Comparison of ENCODE assay signal across 26 cellular contexts in the genomic region with DNA sequence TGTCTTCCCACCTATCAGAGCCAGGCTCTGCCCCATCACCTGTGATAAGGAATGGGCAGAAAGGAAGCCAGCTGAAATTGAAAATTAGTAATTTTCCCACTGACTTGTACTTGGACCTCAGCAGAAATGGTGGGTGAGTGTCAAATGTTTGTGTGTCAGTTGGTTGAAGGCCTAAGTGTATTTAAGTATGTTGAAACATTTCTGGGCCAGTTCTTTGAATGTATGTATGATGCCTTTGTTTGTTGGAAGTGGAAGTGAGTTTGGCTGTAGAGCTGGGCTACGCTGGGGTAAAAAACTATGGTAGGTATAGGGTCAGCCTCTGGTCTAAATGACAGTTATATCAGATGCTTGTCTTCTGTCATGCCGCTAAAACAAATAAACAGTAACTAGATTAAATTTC. TPM values are rescaled to one million over a fixed set of nuclear protein-coding genes. Genes with fewer than 3 reads are reported as not detected.
DNase-seq lines count a peak whose midpoint lies in the region; ATAC-seq and TF ChIP-seq lines count a peak whose summit lies in the region.
"Had no signal": no experiment of that assay in that cellular context is flagged by ENCODE, and none has a peak within 500 bp of the region (broad histone marks: within the 10 kb centered on the region; RNA-seq: fewer than 3 reads in every experiment).

No MANE protein-coding gene starts in this region.

- H4K20me1 ChIP-seq in GM23338 (replicated peaks; ENCODE audit: insufficient read depth), result peaks cover 100% of the 10 kb centered on the region

- peaks cover 100% of the 10 kb centered on the region for H3K79me2 ChIP-seq in GM23338 (replicated peaks; ENCODE audit: insufficient read depth)

- H3K4me1 Mint-ChIP-seq in GM23338, result peaks cover 79% of the 10 kb centered on the region
- peaks cover 45% of the 10 kb centered on the region for H3K4me1 Mint-ChIP-seq in activated T-helper 17 cell treated with anti-CD3 and anti-CD28 coated beads, Interleukin-2, amount 50 U/mL, for 72 hours

- H3K4me3 Mint-ChIP-seq in GM23338, result no peak overlapping the region
- H3K4me3 Mint-ChIP-seq in activated T-helper 17 cell treated with anti-CD3 and anti-CD28 coated beads, Interleukin-2, amount 50 U/mL, for 72 hours, result no peak overlapping the region
- H3K4me3 Mint-ChIP-seq: brain, type B pancreatic cell had no signal

- H3K36me3 ChIP-seq in heart right ventricle (peaks cover 0 to 45% (median 0%) of the 10 kb centered on the region in 9 donors), GM23338 (ENCODE audit: insufficient read depth) (peaks cover 82% of the 10 kb centered on the region), psoas muscle (ENCODE audit: insufficient read depth in 1 of 2, low read depth in 1 of 2) (peaks cover 5 to 19% of the 10 kb centered on the region in 2 donors)
- H3K36me3 ChIP-seq: gastrocnemius medialis had no signal

- 90 to 95% methylated on average over 2 of the region's 2 CpGs for WGBS in heart right ventricle, 2 donors
- 86 to 98% (median 91%) methylated on average over 2 of the region's 2 CpGs for WGBS in psoas muscle, 3 donors

- no peaks in the 10 kb centered on the region for H3K9me2 ChIP-seq in GM23338 (ENCODE audit: insufficient read depth)

- no peaks in the 10 kb centered on the region for H3K9me3 ChIP-seq in heart right ventricle
- H3K9me3 ChIP-seq in psoas muscle, result no peaks in the 10 kb centered on the region
- H3K9me3 ChIP-seq: gastrocnemius medialis had no signal

- H3K27ac Mint-ChIP-seq in GM23338, result no peak overlapping the region
- H3K27ac Mint-ChIP-seq in activated T-helper 17 cell treated with anti-CD3 and anti-CD28 coated beads, Interleukin-2, amount 50 U/mL, for 72 hours, result peak overlapping the region; percentile 40
- H3K27ac Mint-ChIP-seq: type B pancreatic cell had no signal

- intact Hi-C loops in heart right ventricle (cut with DNase I), result loop anchor here in 1 of 10 donors (10.0 kb wide), 1 partner anchor 552 kb away; a partner anchor contains a TSS
- intact Hi-C loops in left ventricle myocardium superior (cut with micrococcal nuclease), result no loop called here
- intact Hi-C loops in psoas muscle (cut with DNase I), result no loop called here

- DNase-seq in heart right ventricle, result no peak
- no peak for DNase-seq in left ventricle myocardium superior
- DNase-seq in GM23338 (ENCODE audit: low spot score), result no peak
- DNase-seq in psoas muscle, result no peak
- no peak for DNase-seq in NK-92 (lab: John Stamatoyannopoulos, UW; ENCODE audit: unreplicated experiment)
- DNase-seq in CD1c-positive myeloid dendritic cell (ENCODE audit: extremely low spot score), result no peak
- DNase-seq: activated CD4-positive, alpha-beta T cell treated with anti-CD3 and anti-CD28 coated beads for 48 hours; activated naive CD4-positive, alpha-beta T cell treated with anti-CD3 and anti-CD28 coated beads, Interleukin-2, amount 50 U/mL, for 16 hours; gastrocnemius medialis; mesenchymal stem cell; NCI-H146; NCI-H345; NCI-H69; PC-9; posterior cingulate gyrus; stimulated activated CD4-positive, alpha-beta T cell treated with anti-CD3 and anti-CD28 coated beads, Interleukin-12 subunit alpha, Interleukin-12 subunit beta, amount 100 ng/mL, for 4 hours; stimulated activated CD4-positive, alpha-beta T cell treated with anti-CD3 and anti-CD28 coated beads, Interleukin-2, amount 100 ng/mL, for 48 hours; substantia nigra had no signal

- ATAC-seq in heart right ventricle (no peak), left ventricle myocardium superior (no peak), GM23338 (no peak), psoas muscle (no peak), HG02970 (IDR thresholded peaks at IDR 0.05; ENCODE audit: low FRiP score, unreplicated experiment) (no peak)
- ATAC-seq in activated T-helper 17 cell treated with anti-CD3 and anti-CD28 coated beads, Interleukin-2, amount 50 U/mL, for 72 hours (replicated peaks), result no peak
- ATAC-seq: gastrocnemius medialis, HCT116, sciatic nerve had no signal

- H3K27me3 Mint-ChIP-seq in GM23338 (ENCODE audit: insufficient read depth, low read depth, poor library complexity), result peaks cover 11% of the 10 kb centered on the region
- no peaks in the 10 kb centered on the region for H3K27me3 Mint-ChIP-seq in activated T-helper 17 cell treated with anti-CD3 and anti-CD28 coated beads, Interleukin-2, amount 50 U/mL, for 72 hours
- H3K27me3 Mint-ChIP-seq: brain, type B pancreatic cell had no signal

- H3K27me3 ChIP-seq in heart right ventricle (no peaks in the 10 kb centered on the region), GM23338 (ENCODE audit: insufficient read depth) (no peaks in the 10 kb centered on the region), psoas muscle (ENCODE audit: insufficient read depth in 3 of 3, low read length in 2 of 3) (no peaks in the 10 kb centered on the region)
- H3K27me3 ChIP-seq: gastrocnemius medialis, hepatocyte had no signal

- H3K4me2 ChIP-seq in GM23338, result peak overlapping the region; percentile 18; the same call in 1 of the 2 replicates
- H3K4me2 ChIP-seq: hepatocyte, PC-9 had no signal

- TF ChIP-seq CTCF in heart right ventricle (IDR thresholded peaks at IDR 0.05) (no peak), GM23338 (conservative IDR thresholded peaks at IDR 0.05; ENCODE audit: low read depth in 2 of 2) (no peak), psoas muscle (IDR thresholded peaks at IDR 0.05) (no peak)

- H3F3A ChIP-seq in GM23338 (replicated peaks; ENCODE audit: low read depth), result peaks cover 38% of the 10 kb centered on the region

- no peak overlapping the region for H2AFZ ChIP-seq in GM23338
- H2AFZ ChIP-seq: hepatocyte, PC-9 had no signal

- H3K4me3 ChIP-seq in heart right ventricle (no peak overlapping the region), GM23338 (no peak overlapping the region), psoas muscle (no peak overlapping the region)
- H3K4me3 ChIP-seq: gastrocnemius medialis, hepatocyte, PC-9 had no signal

- H3K27ac ChIP-seq in heart right ventricle (peak overlapping the region in 7 of 10 donors; percentile 0 to 77 (median 34)), GM23338 (ENCODE audit: low read depth) (peak overlapping the region; percentile 63; the same call in 1 of the 2 replicates), psoas muscle (peak overlapping the region; percentile 48)
- H3K27ac ChIP-seq: hepatocyte, PC-9 had no signal

- H3K9me3 Mint-ChIP-seq in GM23338, result no peaks in the 10 kb centered on the region
- no peaks in the 10 kb centered on the region for H3K9me3 Mint-ChIP-seq in activated T-helper 17 cell treated with anti-CD3 and anti-CD28 coated beads, Interleukin-2, amount 50 U/mL, for 72 hours
- H3K9me3 Mint-ChIP-seq: activated T-helper 2 cell treated with anti-CD3 and anti-CD28 coated beads, Interferon-gamma antibody, Interleukin-2, Interleukin-4, amounts not matched to agents 10 μg/mL and 5 μg/mL and 100 μg/mL, durations not matched to agents 14 hours and 24 hours and 36 hours; brain had no signal

- peaks cover 3 to 85% (median 52%) of the 10 kb centered on the region in 9 donors for H3K4me1 ChIP-seq in heart right ventricle
- peaks cover 80% of the 10 kb centered on the region for H3K4me1 ChIP-seq in GM23338 (ENCODE audit: insufficient read depth)
- H3K4me1 ChIP-seq in psoas muscle, result peaks cover 83% of the 10 kb centered on the region

- peaks cover 91% of the 10 kb centered on the region for H3K36me3 Mint-ChIP-seq in GM23338 (ENCODE audit: low read depth)
- peaks cover 61% of the 10 kb centered on the region for H3K36me3 Mint-ChIP-seq in activated T-helper 17 cell treated with anti-CD3 and anti-CD28 coated beads, Interleukin-2, amount 50 U/mL, for 72 hours (ENCODE audit: low read depth)

RNA-seq across cellular contexts. Expression of a gene that starts 27.7 kb away (rescaled TPM):
- total RNA-seq in heart right ventricle (10 to 100 TPM; 19.4 to 32.3 (median 23.5) TPM), left ventricle myocardium superior (24.4 TPM), psoas muscle (10 to 100 TPM; 16.8 to 21.4 (median 19.0) TPM)
- polyA plus RNA-seq in heart right ventricle (10 to 100 TPM; 12.1 to 25.5 TPM), GM23338 (2016; fragmentation: Nextera tagmentation; extraction: Ambion mirVana) (75.5 and 84.2 TPM in 2 replicates), psoas muscle (10 to 100 TPM in 1 of 3 donors, 1 to 10 TPM in 2; 5.8 to 16.4 (median 6.5) TPM)
- 156 and 158 TPM in 2 replicates for total RNA-seq in GM23338 (2014; rRNA removed; shearing (Covaris generic))
- total RNA-seq in activated T-helper 17 cell treated with anti-CD3 and anti-CD28 coated beads, Interleukin-2, amount 50 U/mL, for 72 hours, result 10 to 100 TPM; 22.2 to 27.3 TPM
